36 cellular contexts compared by ENCODE assay signal in genomic region chr7:105952917-105953595, GRCh38.
"Had no signal": no experiment of that assay in that cellular context is flagged by ENCODE, and none has a peak within 500 bp of the region (broad histone marks: within the 10 kb centered on the region; RNA-seq: fewer than 3 reads in every experiment).

No MANE protein-coding gene starts in this region.

- H3K36me3 ChIP-seq: MG63 had no signal

- H3K4me3 ChIP-seq: MG63 had no signal

- H3K27me3 ChIP-seq: MG63 had no signal

- DNase-seq: Karpas-422, Kasumi-1, MG63, MM.1S, MV-4-11, NCI-H1048, NCI-H1092, NCI-H1092 treated with DMSO at 0.1 percent for 48 hours, NCI-H1105, NCI-H1105 treated with DMSO at 0.1 percent for 48 hours, NCI-H1417, NCI-H1417 treated with DMSO at 0.1 percent for 48 hours, NCI-H1436, NCI-H1436 treated with DMSO at 0.1 percent for 48 hours, NCI-H146, NCI-H1694, NCI-H1694 treated with DMSO at 0.1 percent for 48 hours, NCI-H187, NCI-H187 treated with DMSO at 0.1 percent for 48 hours, NCI-H1930, NCI-H2029, NCI-H2029 treated with DMSO at 0.1 percent for 48 hours, NCI-H2081, NCI-H2081 treated with DMSO at 0.1 percent for 48 hours, NCI-H2107, NCI-H2171, NCI-H2171 treated with DMSO at 0.1 percent for 48 hours, NCI-H2227 treated with DMSO at 0.1 percent for 48 hours, NCI-H226, NCI-H345, NCI-H446, NCI-H446 treated with DMSO at 0.1 percent for 48 hours, NCI-H510A, NCI-H510A treated with DMSO at 0.1 percent for 48 hours, NCI-H524, NCI-H524 treated with DMSO at 0.1 percent for 48 hours had no signal
